In the genomic region with DNA sequence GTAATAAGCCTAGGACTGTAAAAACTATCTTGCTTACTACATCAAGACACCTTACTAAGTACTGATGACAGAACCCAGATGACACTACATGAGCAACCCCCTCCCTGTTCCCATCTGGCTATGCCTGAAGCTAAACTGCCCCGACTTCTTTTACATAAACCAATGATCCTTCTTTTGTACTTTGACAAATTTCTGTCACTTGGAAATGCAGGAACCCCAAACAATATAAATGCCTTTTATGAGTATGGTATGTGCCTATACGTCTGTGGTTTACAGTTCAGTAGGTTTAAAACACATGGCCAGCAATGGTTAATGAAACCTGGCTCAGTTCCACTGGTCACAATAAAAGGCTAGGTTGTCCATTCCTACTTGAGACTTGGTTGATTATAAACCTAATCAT, we compare ENCODE assay signal across 19 cellular contexts. TPM values are rescaled to one million over a fixed set of nuclear protein-coding genes. Genes with fewer than 3 reads are reported as not detected.
DNase-seq lines count a peak whose midpoint lies in the region; ATAC-seq, FAIRE-seq and TF ChIP-seq lines count a peak whose summit lies in the region.
"Had no signal": no experiment of that assay in that cellular context is flagged by ENCODE, and none has a peak within 500 bp of the region (broad histone marks: within the 10 kb centered on the region; RNA-seq: fewer than 3 reads in every experiment).

No MANE protein-coding gene starts in this region.

- no peaks in the 10 kb centered on the region for H3K27me3 Mint-ChIP-seq in activated naive CD4-positive, alpha-beta T cell treated with anti-CD3 and anti-CD28 coated beads, Interleukin-2, amount 10 ng/mL, durations not matched to agents 7 days and 5 days

- H3K27me3 ChIP-seq in HAP-1 (ENCODE audit: low read depth): no peaks in the 10 kb centered on the region
- no peaks in the 10 kb centered on the region for H3K27me3 ChIP-seq in GM12878 (replicated peaks in 1 of 2; ENCODE audit: control insufficient read depth in 2 of 2, insufficient read depth in 2 of 2, low read length in 1 of 2)
- H3K27me3 ChIP-seq: MG63, Peyer's patch had no signal

- H4K20me1 ChIP-seq in GM12878 (ENCODE audit: control insufficient read depth, insufficient read depth): no peaks in the 10 kb centered on the region

- RAD21 ChIA-PET in GM12878 (lab: Charles Lee; ENCODE audit: unreplicated experiment): no interaction called here

- H2AFZ ChIP-seq in GM12878 (ENCODE audit: control insufficient read depth, low read depth, low read length): no peak overlapping the region

- peaks cover 14% of the 10 kb centered on the region for H3K36me3 Mint-ChIP-seq in activated naive CD4-positive, alpha-beta T cell treated with anti-CD3 and anti-CD28 coated beads, Interleukin-2, amount 10 ng/mL, durations not matched to agents 7 days and 5 days

- peak; percentile 49; the same call in 2 of the 3 replicates for ATAC-seq in GM12878
- peak; percentile 49 for ATAC-seq in mucosa of descending colon
- no peak for ATAC-seq in Right ventricle myocardium superior (ENCODE audit: poor library complexity)
- ATAC-seq: SK-N-SH treated with all-trans-retinoic acid at 6 μM for 48 hours had no signal

- no peak for TF ChIP-seq EP300 in GM12878 (IDR thresholded peaks at IDR 0.05; ENCODE audit: borderline replicate concordance in 1 of 2, control insufficient read depth in 1 of 2, low read depth in 2 of 2, low read length in 2 of 2)

- WGBS in GM12878 (ENCODE audit: insufficient coverage, insufficient replicate concordance, low lambda C conversion rate, missing lambda C conversion rate): 34% methylated on average over 2 of the region's 2 CpGs

- DNase-seq in GM12891 (ENCODE audit: insufficient read length, low spot score): no peak
- DNase-seq in HAP-1 (ENCODE audit: low spot score in 2 of 2): peak; percentile 69 to 93
- DNase-seq in GM12878 (ENCODE audit: low read depth, low spot score): no peak
- DNase-seq in mucosa of descending colon: no peak
- no peak for DNase-seq in middle frontal gyrus (ENCODE audit: extremely low spot score, low spot score)
- DNase-seq in activated naive CD4-positive, alpha-beta T cell treated with anti-CD3 and anti-CD28 coated beads, Interleukin-2, amount 10 ng/mL, durations not matched to agents 7 days and 5 days: no peak
- DNase-seq in COLO829 (ENCODE audit: low spot score): no peak
- DNase-seq in Right ventricle myocardium superior: no peak
- DNase-seq: COR-L47, MG63, NCI-H1092 treated with DMSO at 0.1 percent for 48 hours, NCI-H2081 treated with DMSO at 0.1 percent for 48 hours, NCI-H510A treated with DMSO at 0.1 percent for 48 hours, Peyer's patch, SHP77, T-helper 1 cell had no signal

- H3K4me3 ChIP-seq in HAP-1 (no peak overlapping the region), GM12878 (no peak overlapping the region), mucosa of descending colon (no peak overlapping the region)
- H3K4me3 ChIP-seq: MG63, Peyer's patch had no signal

- H3K27ac Mint-ChIP-seq in activated naive CD4-positive, alpha-beta T cell treated with anti-CD3 and anti-CD28 coated beads, Interleukin-2, amount 10 ng/mL, durations not matched to agents 7 days and 5 days: no peak overlapping the region

- TF ChIP-seq CTCF in GM12878 (IDR thresholded peaks at IDR 0.05 in 2 of 3, conservative IDR thresholded peaks at IDR 0.05 in 1 of 3; ENCODE audit: control insufficient read depth in 2 of 3, extremely low read depth in 1 of 3, insufficient read depth in 1 of 3, low read depth in 3 of 3, low read length in 3 of 3): no peak
- no peak for TF ChIP-seq CTCF in mucosa of descending colon (IDR thresholded peaks at IDR 0.05)

- H3K4me3 Mint-ChIP-seq in activated naive CD4-positive, alpha-beta T cell treated with anti-CD3 and anti-CD28 coated beads, Interleukin-2, amount 10 ng/mL, durations not matched to agents 7 days and 5 days: no peak overlapping the region
- H3K4me3 Mint-ChIP-seq: CD14-positive monocyte had no signal

- POLR2A ChIA-PET in GM12878 (lab: Charles Lee): no interaction called here

- no peak overlapping the region for H3K27ac ChIP-seq in GM12878 (ENCODE audit: control insufficient read depth, insufficient read depth)
- H3K27ac ChIP-seq: Peyer's patch had no signal

- H3K9ac ChIP-seq in GM12878 (ENCODE audit: control insufficient read depth, insufficient read depth, low read length): no peak overlapping the region

- H3K4me1 ChIP-seq in HAP-1 (peaks cover 9% of the 10 kb centered on the region), GM12878 (ENCODE audit: control insufficient read depth, insufficient read depth, low read length) (no peaks in the 10 kb centered on the region), mucosa of descending colon (ENCODE audit: low read depth) (no peaks in the 10 kb centered on the region)
- H3K4me1 ChIP-seq: Peyer's patch had no signal

- peaks cover 21% of the 10 kb centered on the region for H3K36me3 ChIP-seq in HAP-1 (replicated peaks)
- H3K36me3 ChIP-seq in GM12878 (ENCODE audit: control insufficient read depth in 2 of 2, insufficient read depth in 2 of 2, low read length in 1 of 2): no peaks in the 10 kb centered on the region
- H3K36me3 ChIP-seq in mucosa of descending colon (ENCODE audit: low read depth): no peaks in the 10 kb centered on the region
- H3K36me3 ChIP-seq: MG63 had no signal

- CTCF ChIA-PET in GM12878 (lab: Yijun Ruan, JAX): interaction anchor here (0.9 kb wide), 1 partner anchor 14 kb away, joined by 3 read pairs; no protein-coding TSS in a partner anchor
- CTCF ChIA-PET in activated naive CD4-positive, alpha-beta T cell treated with anti-CD3 and anti-CD28 coated beads, Interleukin-2, amount 10 ng/mL, durations not matched to agents 7 days and 5 days (lab: Charles Lee): no interaction called here

- SMC1A ChIA-PET in GM12878 (lab: Charles Lee; ENCODE audit: uncharacterized antibody, unreplicated experiment): interaction anchor here (1.0 to 1.5 kb wide), 3 partner anchors 10 to 20 kb away, joined by 3 to 6 read pairs (median 5); no protein-coding TSS in a partner anchor

- FAIRE-seq in GM12891 (lab: Jason Lieb, UNC) (peak; percentile 20), GM12878 (lab: Jason Lieb, UNC) (no peak)
- FAIRE-seq: H54 had no signal

- intact Hi-C loops in GM12878 (cut with micrococcal nuclease; ENCODE audit: unreplicated experiment): no loop called here
- intact Hi-C loops in mucosa of descending colon (cut with DNase I, micrococcal nuclease): no loop called here
- intact Hi-C loops in Right ventricle myocardium superior (cut with DNase I): no loop called here

- H3K4me2 ChIP-seq in GM12878 (ENCODE audit: control insufficient read depth, insufficient read depth): no peak overlapping the region

- H3K79me2 ChIP-seq in GM12878 (ENCODE audit: control insufficient read depth, insufficient read depth, low read length): no peaks in the 10 kb centered on the region

- H3K9me3 ChIP-seq in HAP-1 (no peaks in the 10 kb centered on the region), GM12878 (replicated peaks; ENCODE audit: control insufficient read depth, insufficient read depth, low read length) (no peaks in the 10 kb centered on the region), mucosa of descending colon (no peaks in the 10 kb centered on the region)
- H3K9me3 ChIP-seq: MG63, Peyer's patch had no signal

- no peak for TF ChIP-seq RAD21 in GM12878 (IDR thresholded peaks at IDR 0.05; ENCODE audit: insufficient read depth, low read depth, low read length)

- H3K9me3 Mint-ChIP-seq in activated naive CD4-positive, alpha-beta T cell treated with anti-CD3 and anti-CD28 coated beads, Interleukin-2, amount 10 ng/mL, durations not matched to agents 7 days and 5 days: no peaks in the 10 kb centered on the region

- in situ Hi-C loops in HAP-1 (cut with MboI; ENCODE audit: low sequenced_read_pairs) (no loop called here), GM12878 (cut with MboI) (no loop called here)

- no TSS peak for BruUV-seq in GM12878 (replicated peaks; lab: Mats Ljungman, UMichigan)

- no peak for TF ChIP-seq POLR2A in GM12891 (IDR thresholded peaks at IDR 0.05; ENCODE audit: low read depth, low read length)
- TF ChIP-seq POLR2A in GM12878 (IDR thresholded peaks at IDR 0.05; ENCODE audit: low read depth, low read length): no peak

- H3K4me1 Mint-ChIP-seq in activated naive CD4-positive, alpha-beta T cell treated with anti-CD3 and anti-CD28 coated beads, Interleukin-2, amount 10 ng/mL, durations not matched to agents 7 days and 5 days: no peaks in the 10 kb centered on the region
- H3K4me1 Mint-ChIP-seq: CD14-positive monocyte had no signal

RNA-seq across cellular contexts. Expression of a gene that starts 6.1 kb away (rescaled TPM):
- polyA plus RNA-seq in GM12891 (2012; ENCODE audit: low read depth, missing spikeins): 0.31 TPM
- total RNA-seq in GM12878 (2013; cell fraction: nucleolus; rRNA removed): 0.24 and 0.33 TPM in 2 replicates
- total RNA-seq in GM12878 (2014; rRNA removed): 0.17 and 0.54 TPM in 2 replicates
- 0.32 and 0.45 TPM in 2 replicates for total RNA-seq in GM12878 (2014; rRNA removed; fragmentation: Illumina TruSeq; extraction: Trizol)
- total RNA-seq in GM12878 (2021): 0.05 and 0.28 TPM in 2 replicates
- polyA plus RNA-seq in GM12878 (2011; ENCODE audit: low read depth): 0.34 TPM
- polyA plus RNA-seq in GM12878 (2011; rRNA removed): 0.12 and 0.42 TPM in 2 replicates
- 0.03 TPM in 1 of 2 replicates, not detected in the other for polyA plus RNA-seq in GM12878 (2011; cell fraction: cytosol; rRNA removed)
- 0.42 and 0.46 TPM in 2 replicates for polyA plus RNA-seq in GM12878 (2011; cell fraction: nucleus; rRNA removed)
- polyA plus RNA-seq in GM12878 (2012): 0.53 and 0.54 TPM in 2 replicates
- 0.15 TPM in 1 of 2 replicates, not detected in the other for polyA plus RNA-seq in GM12878 (2014; fragmentation: Illumina TruSeq; extraction: Trizol)
- polyA plus RNA-seq in GM12878 (2014; fragmentation: Nextera tagmentation; extraction: Ambion mirVana): under 1 TPM; 0.55 to 0.58 TPM
- polyA plus RNA-seq in GM12878 (2014; rRNA removed): 0.13 and 0.24 TPM in 2 replicates
- under 1 TPM; 0.08 to 0.25 TPM for polyA plus RNA-seq in GM12878 (2016; fragmentation: Nextera tagmentation; extraction: Ambion mirVana)
- polyA minus RNA-seq in GM12878 (2011; rRNA and poly(A)+ RNA removed): 0.31 and 0.37 TPM in 2 replicates
- polyA minus RNA-seq in GM12878 (2011; cell fraction: cytosol; rRNA and poly(A)+ RNA removed): not detected in 2 replicates
- polyA minus RNA-seq in GM12878 (2011; cell fraction: nucleus; rRNA and poly(A)+ RNA removed): 0.29 and 0.60 TPM in 2 replicates
- under 1 TPM in 2 of 3 donors, not detected in 1; 0.07 to 0.28 TPM for total RNA-seq in mucosa of descending colon
- total RNA-seq in Right ventricle myocardium superior: not detected
- total RNA-seq: Peyer's patch had no signal
- polyA plus RNA-seq: CD14-positive monocyte had no signal

RNA-seq across cellular contexts. Expression of a gene that starts 35.7 kb away (rescaled TPM):
- 2.2 TPM for polyA plus RNA-seq in GM12891 (2012; ENCODE audit: low read depth, missing spikeins)
- total RNA-seq in GM12878 (2013; cell fraction: nucleolus; rRNA removed): 5.9 and 11.6 TPM in 2 replicates
- total RNA-seq in GM12878 (2014; rRNA removed): 6.8 and 8.4 TPM in 2 replicates
- 3.6 and 4.1 TPM in 2 replicates for total RNA-seq in GM12878 (2014; rRNA removed; fragmentation: Illumina TruSeq; extraction: Trizol)
- 5.2 and 5.3 TPM in 2 replicates for total RNA-seq in GM12878 (2021)
- polyA plus RNA-seq in GM12878 (2011; ENCODE audit: low read depth): 4.5 TPM
- 4.3 and 4.9 TPM in 2 replicates for polyA plus RNA-seq in GM12878 (2011; rRNA removed)
- 1.8 and 2.3 TPM in 2 replicates for polyA plus RNA-seq in GM12878 (2011; cell fraction: cytosol; rRNA removed)
- polyA plus RNA-seq in GM12878 (2011; cell fraction: nucleus; rRNA removed): 2.6 and 3.1 TPM in 2 replicates
- 8.0 and 10.0 TPM in 2 replicates for polyA plus RNA-seq in GM12878 (2012)
- polyA plus RNA-seq in GM12878 (2014; fragmentation: Illumina TruSeq; extraction: Trizol): 2.7 and 3.4 TPM in 2 replicates
- 1 to 10 TPM in 1 of 2 experiments, under 1 TPM in 1; 0.85 to 1.7 TPM for polyA plus RNA-seq in GM12878 (2014; fragmentation: Nextera tagmentation; extraction: Ambion mirVana)
- 4.3 and 4.5 TPM in 2 replicates for polyA plus RNA-seq in GM12878 (2014; rRNA removed)
- 10 to 100 TPM in 1 of 2 experiments, 1 to 10 TPM in 1; 1.5 to 10.2 TPM for polyA plus RNA-seq in GM12878 (2016; fragmentation: Nextera tagmentation; extraction: Ambion mirVana)
- 1.2 and 2.4 TPM in 2 replicates for polyA minus RNA-seq in GM12878 (2011; rRNA and poly(A)+ RNA removed)
- polyA minus RNA-seq in GM12878 (2011; cell fraction: cytosol; rRNA and poly(A)+ RNA removed): 0.94 and 3.0 TPM in 2 replicates
- polyA minus RNA-seq in GM12878 (2011; cell fraction: nucleus; rRNA and poly(A)+ RNA removed): 4.6 and 7.3 TPM in 2 replicates
- total RNA-seq in mucosa of descending colon: 10 to 100 TPM; 86.7 to 98.2 (median 97.2) TPM
- 139 TPM for total RNA-seq in Right ventricle myocardium superior

Comparison
In these comparisons a context has a peak if more than half of its experiments do, and no peak if none do; other contexts are left out.
1. DNase-seq: peak in HAP-1 (2 of 2); none in GM12891 (single experiment), GM12878 (single experiment), mucosa of descending colon (0 of 3), middle frontal gyrus (single experiment), activated naive CD4-positive, alpha-beta T cell treated with anti-CD3 and anti-CD28 coated beads, Interleukin-2, amount 10 ng/mL, durations not matched to agents 7 days and 5 days (single experiment), COLO829 (single experiment) and Right ventricle myocardium superior (single experiment).
2. RNA of a gene that starts 35.7 kb away (total RNA-seq): 139 TPM in Right ventricle myocardium superior (single experiment) and 86.7 to 98.2 TPM in mucosa of descending colon; 3.6 to 11.6 TPM in GM12878; every median in the first group is over 4 times any median in the second.